Comparison of ENCODE assay signal across 16 cellular contexts in genomic region chr20:5890773-5891441, GRCh38. TPM values are rescaled to one million over a fixed set of nuclear protein-coding genes. Genes with fewer than 3 reads are reported as not detected.
"Had no signal": no experiment of that assay in that cellular context is flagged by ENCODE, and none has a peak within 500 bp of the region (broad histone marks: within the 10 kb centered on the region; RNA-seq: fewer than 3 reads in every experiment).

No MANE protein-coding gene starts in this region.

- H3K4me3 ChIP-seq: body of pancreas, smooth muscle cell, thyroid gland, uterus had no signal

- ATAC-seq: body of pancreas; left colon; stimulated activated effector memory CD8-positive, alpha-beta T cell treated with anti-CD3 and anti-CD28 coated beads, Interleukin-12 subunit alpha, Interleukin-12 subunit beta, amount 100 ng/mL, for 72 hours had no signal

- DNase-seq: activated CD4-positive, alpha-beta T cell treated with anti-CD3 and anti-CD28 coated beads, Interleukin-2, amount 50 U/mL, for 1 hour; activated effector memory CD4-positive, alpha-beta T cell treated with Interleukin-2 at 50 U/mL for 16 hours; activated T-cell treated with anti-CD3 and anti-CD28 coated beads, Interleukin-2, amount 50 U/mL, for 1 hour; amniotic stem cell; body of pancreas; cerebellar nuclear complex; dermis blood vessel endothelial cell; erythroblast; immature natural killer cell; left colon; thyroid gland; uterus had no signal

- H3K4me1 ChIP-seq: body of pancreas, thyroid gland, uterus had no signal

- H3K27ac ChIP-seq: body of pancreas, thyroid gland, uterus had no signal

- H3K9me3 ChIP-seq: body of pancreas, thyroid gland, uterus had no signal

- H3K36me3 ChIP-seq: thyroid gland, uterus had no signal

- H3K27me3 ChIP-seq: body of pancreas, thyroid gland, uterus had no signal

RNA-seq across cellular contexts. Expression of gene CHGB, which starts 20.4 kb away (rescaled TPM):
- total RNA-seq: dermis blood vessel endothelial cell, glomerular endothelial cell, osteocyte, smooth muscle cell had no signal
- polyA plus RNA-seq: immature natural killer cell had no signal
